8 cellular contexts compared by ENCODE assay signal in genomic region chr1:39268112-39268581, GRCh38.
DNase-seq lines count a peak whose midpoint lies in the region; ATAC-seq, FAIRE-seq and TF ChIP-seq lines count a peak whose summit lies in the region.

No MANE protein-coding gene starts in this region.

- peak; percentile 33 for ATAC-seq in GM18520 (IDR thresholded peaks at IDR 0.05; ENCODE audit: unreplicated experiment)
- ATAC-seq in stimulated activated effector memory CD8-positive, alpha-beta T cell treated with anti-CD3 and anti-CD28 coated beads, Interleukin-12 subunit alpha, Interleukin-12 subunit beta, amount 100 ng/mL, for 72 hours: peak; percentile 72

- no peaks in the 10 kb centered on the region for H3K9me3 Mint-ChIP-seq in stimulated activated effector memory CD8-positive, alpha-beta T cell treated with anti-CD3 and anti-CD28 coated beads, Interleukin-12 subunit alpha, Interleukin-12 subunit beta, amount 100 ng/mL, for 72 hours

- peaks cover 37% of the 10 kb centered on the region for H3K36me3 Mint-ChIP-seq in stimulated activated effector memory CD8-positive, alpha-beta T cell treated with anti-CD3 and anti-CD28 coated beads, Interleukin-12 subunit alpha, Interleukin-12 subunit beta, amount 100 ng/mL, for 72 hours

- H3K27ac Mint-ChIP-seq in stimulated activated effector memory CD8-positive, alpha-beta T cell treated with anti-CD3 and anti-CD28 coated beads, Interleukin-12 subunit alpha, Interleukin-12 subunit beta, amount 100 ng/mL, for 72 hours: peak overlapping the region; percentile 84

- DNase-seq in AG09319 (ENCODE audit: extremely low read depth, low read depth) (peak; percentile 73), NCI-H774 (lab: John Stamatoyannopoulos, UW) (peak; percentile 92), cerebellar cortex (ENCODE audit: low spot score) (peak; percentile 99), kidney (no peak), D721Med (ENCODE audit: insufficient read length, low spot score) (no peak), OCI-M2 (lab: John Stamatoyannopoulos, UW; ENCODE audit: unreplicated experiment) (no peak)
- DNase-seq in stimulated activated effector memory CD8-positive, alpha-beta T cell treated with anti-CD3 and anti-CD28 coated beads, Interleukin-12 subunit alpha, Interleukin-12 subunit beta, amount 100 ng/mL, for 72 hours (ENCODE audit: low spot score in 2 of 2): no peak

- intact Hi-C loops in kidney (cut with DNase I): no loop called here

- H3K9me3 ChIP-seq in kidney (ENCODE audit: control insufficient read depth in 1 of 2, low read length in 2 of 2): no peaks in the 10 kb centered on the region

- H3K4me3 ChIP-seq in kidney (ENCODE audit: low read length in 2 of 2): peak overlapping the region; percentile 18 to 45

- H3K27ac ChIP-seq in kidney (ENCODE audit: low read depth in 2 of 2, low read length in 2 of 2): peak overlapping the region in 1 of 2 donors; percentile 38

- TF ChIP-seq CTCF in AG09319 (IDR thresholded peaks at IDR 0.05; ENCODE audit: low read depth, low read length) (no peak), kidney (IDR thresholded peaks at IDR 0.05; ENCODE audit: borderline replicate concordance, extremely low read depth, insufficient read depth) (no peak), D721Med (IDR thresholded peaks at IDR 0.05; ENCODE audit: insufficient read depth, missing control alignments) (no peak)

- peak overlapping the region; percentile 59 for H3K4me3 Mint-ChIP-seq in stimulated activated effector memory CD8-positive, alpha-beta T cell treated with anti-CD3 and anti-CD28 coated beads, Interleukin-12 subunit alpha, Interleukin-12 subunit beta, amount 100 ng/mL, for 72 hours

- no peaks in the 10 kb centered on the region for H3K36me3 ChIP-seq in kidney (ENCODE audit: control insufficient read depth in 1 of 2, insufficient read depth in 2 of 2, low read length in 2 of 2)

- H3K4me1 Mint-ChIP-seq in stimulated activated effector memory CD8-positive, alpha-beta T cell treated with anti-CD3 and anti-CD28 coated beads, Interleukin-12 subunit alpha, Interleukin-12 subunit beta, amount 100 ng/mL, for 72 hours: peaks cover 80% of the 10 kb centered on the region

- H3K4me1 ChIP-seq in kidney (ENCODE audit: control insufficient read depth in 1 of 2, insufficient read depth in 1 of 2, low read depth in 1 of 2, low read length in 2 of 2): peaks cover 10% of the 10 kb centered on the region in 2 donors

- peak overlapping the region in 1 of 2 donors; percentile 60 for H3K9ac ChIP-seq in kidney (ENCODE audit: low read length in 2 of 2)

- FAIRE-seq in kidney (lab: Jason Lieb, UNC) (no peak), D721Med (lab: Jason Lieb, UNC) (no peak)

Comparison
In these comparisons a context has a peak if more than half of its experiments do, and no peak if none do; other contexts are left out.
1. DNase-seq: peak in AG09319 (single experiment), NCI-H774 (single experiment) and cerebellar cortex (single experiment); none in kidney (single experiment), stimulated activated effector memory CD8-positive, alpha-beta T cell treated with anti-CD3 and anti-CD28 coated beads, Interleukin-12 subunit alpha, Interleukin-12 subunit beta, amount 100 ng/mL, for 72 hours (0 of 2), D721Med (single experiment) and OCI-M2 (single experiment).